ENCODE assay signal across 8 cellular contexts in the genomic region with DNA sequence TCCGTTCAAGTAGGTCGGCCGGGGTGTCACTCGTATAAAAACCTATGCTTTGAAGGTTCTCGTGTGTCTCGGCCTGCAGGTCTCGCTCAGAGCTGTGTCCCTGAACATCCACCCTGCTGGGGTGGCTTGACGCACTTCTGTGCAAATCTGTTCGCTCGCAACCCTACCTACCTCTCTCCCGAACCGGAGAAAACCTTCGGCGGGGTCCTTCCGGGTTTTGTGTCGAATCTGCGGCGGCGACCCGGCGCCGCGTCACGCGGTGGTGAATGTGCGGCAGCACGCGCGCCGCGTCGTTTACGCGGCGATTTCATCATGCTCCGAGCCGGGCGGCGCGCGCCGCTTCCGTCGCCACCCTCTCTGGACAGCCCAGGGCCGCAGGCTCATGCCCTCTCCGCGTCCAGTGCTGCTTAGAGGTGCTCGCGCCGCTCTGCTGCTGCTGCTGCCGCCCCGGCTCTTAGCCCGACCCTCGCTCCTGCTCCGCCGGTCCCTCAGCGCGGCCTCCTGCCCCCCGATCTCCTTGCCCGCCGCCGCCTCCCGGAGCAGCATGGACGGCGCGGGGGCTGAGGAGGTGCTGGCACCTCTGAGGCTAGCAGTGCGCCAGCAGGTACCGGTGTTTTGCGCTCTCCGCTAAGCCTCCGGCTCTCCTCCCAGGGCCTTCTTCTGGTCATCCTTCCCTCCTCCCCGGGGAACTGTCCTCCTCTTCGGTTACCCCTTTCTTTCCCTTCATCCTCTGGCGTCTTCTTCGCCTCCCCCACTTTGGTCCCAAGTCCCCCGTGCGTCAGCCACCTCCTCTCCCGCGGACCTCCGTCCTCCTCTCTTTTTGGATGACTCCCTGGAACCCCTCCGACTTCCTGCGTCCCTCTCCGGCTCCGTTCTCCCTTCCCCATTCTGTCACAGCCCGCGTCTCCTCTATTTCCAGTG. TPM values are rescaled to one million over a fixed set of nuclear protein-coding genes. Genes with fewer than 3 reads are reported as not detected.
A peak's percentile ranks its signal among the peaks of the same experiment; 100 is the strongest.
DNase-seq lines count a peak whose midpoint lies in the region; ATAC-seq, FAIRE-seq and TF ChIP-seq lines count a peak whose summit lies in the region.

A gene with protein sequence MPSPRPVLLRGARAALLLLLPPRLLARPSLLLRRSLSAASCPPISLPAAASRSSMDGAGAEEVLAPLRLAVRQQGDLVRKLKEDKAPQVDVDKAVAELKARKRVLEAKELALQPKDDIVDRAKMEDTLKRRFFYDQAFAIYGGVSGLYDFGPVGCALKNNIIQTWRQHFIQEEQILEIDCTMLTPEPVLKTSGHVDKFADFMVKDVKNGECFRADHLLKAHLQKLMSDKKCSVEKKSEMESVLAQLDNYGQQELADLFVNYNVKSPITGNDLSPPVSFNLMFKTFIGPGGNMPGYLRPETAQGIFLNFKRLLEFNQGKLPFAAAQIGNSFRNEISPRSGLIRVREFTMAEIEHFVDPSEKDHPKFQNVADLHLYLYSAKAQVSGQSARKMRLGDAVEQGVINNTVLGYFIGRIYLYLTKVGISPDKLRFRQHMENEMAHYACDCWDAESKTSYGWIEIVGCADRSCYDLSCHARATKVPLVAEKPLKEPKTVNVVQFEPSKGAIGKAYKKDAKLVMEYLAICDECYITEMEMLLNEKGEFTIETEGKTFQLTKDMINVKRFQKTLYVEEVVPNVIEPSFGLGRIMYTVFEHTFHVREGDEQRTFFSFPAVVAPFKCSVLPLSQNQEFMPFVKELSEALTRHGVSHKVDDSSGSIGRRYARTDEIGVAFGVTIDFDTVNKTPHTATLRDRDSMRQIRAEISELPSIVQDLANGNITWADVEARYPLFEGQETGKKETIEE (plus strand): TSS at position 339 of the 921 bp plus-strand sequence. CDS start 44 bp downstream, at position 383.

- H3K27me3 ChIP-seq in HAP-1 (ENCODE audit: low read depth) (no peaks in the 10 kb centered on the region), MG63 (no peaks in the 10 kb centered on the region), neural cell (ENCODE audit: insufficient read depth, low read depth, low read length) (no peaks in the 10 kb centered on the region)

- peak; percentile 68 to 90 for DNase-seq in HAP-1 (ENCODE audit: low spot score in 2 of 2)
- DNase-seq in MG63: peak; percentile 90
- peak; percentile 2 for DNase-seq in SIG-M5 (lab: John Stamatoyannopoulos, UW)
- peak; percentile 81 for DNase-seq in activated gamma-delta T cell (lab: John Stamatoyannopoulos, UW)
- DNase-seq in fibroblast of the conjunctiva (ENCODE audit: low read depth): peak; percentile 79
- DNase-seq in stimulated activated naive CD8-positive, alpha-beta T cell treated with anti-CD3 and anti-CD28 coated beads, Interleukin-15, amount 100 ng/mL, for 72 hours: peak; percentile 90 to 91

- peak; percentile 79 for FAIRE-seq in G401.6 (lab: Jason Lieb, UNC)

- H2AFZ ChIP-seq in neural cell (ENCODE audit: low read depth, low read length): peak within 1 kb of the TSS; percentile 94

- peaks cover 19% of the 10 kb centered on the region for H3K4me1 ChIP-seq in HAP-1

- TF ChIP-seq EP300 in neural cell (conservative IDR thresholded peaks at IDR 0.05; ENCODE audit: poor library complexity, severe bottlenecking): peak; percentile 99

- H3K36me3 ChIP-seq in HAP-1 (replicated peaks) (peaks cover 31% of the 10 kb centered on the region), MG63 (peaks cover 41% of the 10 kb centered on the region), neural cell (ENCODE audit: insufficient read depth, low read length) (no peaks in the 10 kb centered on the region)

- peaks cover 45% of the 10 kb centered on the region for H3K79me2 ChIP-seq in neural cell (replicated peaks; ENCODE audit: insufficient read depth, low read length)

- H3F3A ChIP-seq in neural cell (ENCODE audit: insufficient read depth, low read length, poor library complexity, severe bottlenecking): peaks cover 7% of the 10 kb centered on the region

- peak; percentile 16 for TF ChIP-seq CTCF in neural cell (IDR thresholded peaks at IDR 0.05; ENCODE audit: poor library complexity, severe bottlenecking)

- H3K9ac ChIP-seq in neural cell (ENCODE audit: low read length): peak within 1 kb of the TSS; percentile 91

- peak within 1 kb of the TSS; percentile 94 for H3K27ac ChIP-seq in neural cell (ENCODE audit: low read length)

- H4K20me1 ChIP-seq in neural cell (ENCODE audit: insufficient read depth): no peaks in the 10 kb centered on the region

- peaks cover 59% of the 10 kb centered on the region for H3K4me1 Mint-ChIP-seq in stimulated activated naive CD8-positive, alpha-beta T cell treated with anti-CD3 and anti-CD28 coated beads, Interleukin-15, amount 100 ng/mL, for 72 hours

- H3K4me2 ChIP-seq in neural cell (ENCODE audit: low read length): peak within 1 kb of the TSS; percentile 81

- H3K9me2 ChIP-seq in neural cell (ENCODE audit: insufficient read depth, low read length): no peaks in the 10 kb centered on the region

- peak within 1 kb of the TSS; percentile 100 for H3K27ac Mint-ChIP-seq in stimulated activated naive CD8-positive, alpha-beta T cell treated with anti-CD3 and anti-CD28 coated beads, Interleukin-15, amount 100 ng/mL, for 72 hours

- TF ChIP-seq RAD21 in neural cell (conservative IDR thresholded peaks at IDR 0.05): no peak

- H3K27me3 Mint-ChIP-seq in stimulated activated naive CD8-positive, alpha-beta T cell treated with anti-CD3 and anti-CD28 coated beads, Interleukin-15, amount 100 ng/mL, for 72 hours: no peaks in the 10 kb centered on the region

- ATAC-seq in stimulated activated naive CD8-positive, alpha-beta T cell treated with anti-CD3 and anti-CD28 coated beads, Interleukin-15, amount 100 ng/mL, for 72 hours: peak; percentile 94

- H3K4me3 Mint-ChIP-seq in stimulated activated naive CD8-positive, alpha-beta T cell treated with anti-CD3 and anti-CD28 coated beads, Interleukin-15, amount 100 ng/mL, for 72 hours: peak within 1 kb of the TSS; percentile 90 to 98

- in situ Hi-C loops in HAP-1 (cut with MboI; ENCODE audit: low sequenced_read_pairs): no loop called here

- no peaks in the 10 kb centered on the region for H3K9me3 Mint-ChIP-seq in stimulated activated naive CD8-positive, alpha-beta T cell treated with anti-CD3 and anti-CD28 coated beads, Interleukin-15, amount 100 ng/mL, for 72 hours

- H3K4me3 ChIP-seq in HAP-1 (peak within 1 kb of the TSS; percentile 94), MG63 (peak within 1 kb of the TSS; percentile 93), neural cell (ENCODE audit: low read length) (peak within 1 kb of the TSS; percentile 95)

- H3K9me3 ChIP-seq in HAP-1: no peaks in the 10 kb centered on the region
- no peaks in the 10 kb centered on the region; the same call in 1 of the 2 replicates for H3K9me3 ChIP-seq in MG63
- H3K9me3 ChIP-seq in neural cell (ENCODE audit: low read length): no peaks in the 10 kb centered on the region

TF ChIP-seq in neural cell, 6 proteins besides CTCF, POLR2A, EP300 and RAD21:
- TF ChIP-seq MXI1 (conservative IDR thresholded peaks at IDR 0.05; ENCODE audit: poor library complexity, severe bottlenecking) (peak; percentile 95), TAF1 (IDR thresholded peaks at IDR 0.05; ENCODE audit: low read depth) (peak; percentile 70), POLR2AphosphoS5 (IDR thresholded peaks at IDR 0.05) (peak; percentile 93), EZH2 (IDR thresholded peaks at IDR 0.05; ENCODE audit: borderline replicate concordance, insufficient read depth, low read length, poor library complexity, severe bottlenecking) (no peak), SMC3 (conservative IDR thresholded peaks at IDR 0.05; ENCODE audit: poor library complexity) (no peak)
- TF ChIP-seq, protein P1, sequence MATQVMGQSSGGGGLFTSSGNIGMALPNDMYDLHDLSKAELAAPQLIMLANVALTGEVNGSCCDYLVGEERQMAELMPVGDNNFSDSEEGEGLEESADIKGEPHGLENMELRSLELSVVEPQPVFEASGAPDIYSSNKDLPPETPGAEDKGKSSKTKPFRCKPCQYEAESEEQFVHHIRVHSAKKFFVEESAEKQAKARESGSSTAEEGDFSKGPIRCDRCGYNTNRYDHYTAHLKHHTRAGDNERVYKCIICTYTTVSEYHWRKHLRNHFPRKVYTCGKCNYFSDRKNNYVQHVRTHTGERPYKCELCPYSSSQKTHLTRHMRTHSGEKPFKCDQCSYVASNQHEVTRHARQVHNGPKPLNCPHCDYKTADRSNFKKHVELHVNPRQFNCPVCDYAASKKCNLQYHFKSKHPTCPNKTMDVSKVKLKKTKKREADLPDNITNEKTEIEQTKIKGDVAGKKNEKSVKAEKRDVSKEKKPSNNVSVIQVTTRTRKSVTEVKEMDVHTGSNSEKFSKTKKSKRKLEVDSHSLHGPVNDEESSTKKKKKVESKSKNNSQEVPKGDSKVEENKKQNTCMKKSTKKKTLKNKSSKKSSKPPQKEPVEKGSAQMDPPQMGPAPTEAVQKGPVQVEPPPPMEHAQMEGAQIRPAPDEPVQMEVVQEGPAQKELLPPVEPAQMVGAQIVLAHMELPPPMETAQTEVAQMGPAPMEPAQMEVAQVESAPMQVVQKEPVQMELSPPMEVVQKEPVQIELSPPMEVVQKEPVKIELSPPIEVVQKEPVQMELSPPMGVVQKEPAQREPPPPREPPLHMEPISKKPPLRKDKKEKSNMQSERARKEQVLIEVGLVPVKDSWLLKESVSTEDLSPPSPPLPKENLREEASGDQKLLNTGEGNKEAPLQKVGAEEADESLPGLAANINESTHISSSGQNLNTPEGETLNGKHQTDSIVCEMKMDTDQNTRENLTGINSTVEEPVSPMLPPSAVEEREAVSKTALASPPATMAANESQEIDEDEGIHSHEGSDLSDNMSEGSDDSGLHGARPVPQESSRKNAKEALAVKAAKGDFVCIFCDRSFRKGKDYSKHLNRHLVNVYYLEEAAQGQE (IDR thresholded peaks at IDR 0.05; ENCODE audit: borderline replicate concordance): peak; percentile 41

RNA-seq across cellular contexts. Expression of the gene that starts here (rescaled TPM):
- total RNA-seq in MG63 (2014; rRNA removed; shearing (Covaris generic); ENCODE audit: low replicate concordance): 246 and 351 TPM in 2 replicates
- 90.8 and 99.1 TPM in 2 replicates for polyA plus RNA-seq in neural cell
- polyA minus RNA-seq in neural cell: 71.3 and 111 TPM in 2 replicates

Comparison
In these comparisons a context has a peak if more than half of its experiments do, and no peak if none do; other contexts are left out.
1. Peak in every context shown above with its lines: DNase-seq, ATAC-seq, H3K4me3 ChIP-seq and H3K27ac ChIP-seq.
2. DNase-seq: peak in every context shown above with its lines; median percentile 90 in stimulated activated naive CD8-positive, alpha-beta T cell treated with anti-CD3 and anti-CD28 coated beads, Interleukin-15, amount 100 ng/mL, for 72 hours; 90 in MG63; 81 in activated gamma-delta T cell; 79 in HAP-1; 79 in fibroblast of the conjunctiva; 2 in SIG-M5.